Comparison of ENCODE assay signal across 15 cellular contexts in the genomic region with DNA sequence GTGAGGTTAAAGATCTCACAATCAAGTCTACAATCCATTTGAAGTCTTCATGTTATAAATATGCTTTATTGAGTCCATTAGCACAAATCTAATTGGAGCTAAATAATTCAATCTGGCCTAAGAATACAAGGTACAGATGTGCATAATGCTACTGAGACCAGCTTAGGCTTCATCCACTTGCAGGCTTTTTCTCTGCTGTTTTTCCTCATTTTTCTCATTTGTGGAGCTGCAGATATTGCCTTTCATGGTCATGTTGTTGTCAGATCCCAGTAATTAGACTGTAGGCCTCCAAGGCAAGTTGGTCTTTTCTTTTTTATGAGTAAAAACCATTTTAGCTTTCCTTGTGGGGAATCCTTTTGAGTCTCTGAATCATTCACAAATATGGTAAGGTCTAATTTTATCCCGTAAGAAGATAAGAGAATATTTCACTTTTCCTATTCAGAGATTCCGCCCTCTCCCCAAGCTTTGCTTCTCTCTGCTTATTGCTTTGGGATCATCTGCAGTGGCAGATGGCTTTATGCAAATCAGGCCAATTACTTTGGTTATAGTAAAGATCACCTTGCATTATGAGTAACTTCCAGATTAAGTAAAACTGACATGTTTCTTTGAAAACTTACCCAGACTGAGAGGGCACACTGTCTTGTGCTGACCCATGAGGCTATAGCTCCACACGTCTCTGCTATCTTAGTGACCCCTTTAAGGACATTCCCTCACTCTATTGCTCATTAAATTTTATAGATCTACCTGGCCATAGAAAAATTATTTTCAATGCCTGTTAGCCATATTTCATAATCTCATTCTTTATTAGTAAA.
"Had no signal": no experiment of that assay in that cellular context is flagged by ENCODE, and none has a peak within 500 bp of the region (broad histone marks: within the 10 kb centered on the region; RNA-seq: fewer than 3 reads in every experiment).

No MANE protein-coding gene starts in this region.

- H3K4me3 Mint-ChIP-seq: activated CD8-positive, alpha-beta memory T cell treated with anti-CD3 and anti-CD28 coated beads, Interleukin-2, amount 10 ng/mL, durations not matched to agents 7 days and 5 days; activated T-cell treated with anti-CD3 and anti-CD28 coated beads, Interleukin-2, amount 50 U/mL, for 4 hours; naive thymus-derived CD4-positive, alpha-beta T cell had no signal

- H3K27ac Mint-ChIP-seq: activated CD8-positive, alpha-beta memory T cell treated with anti-CD3 and anti-CD28 coated beads, Interleukin-2, amount 10 ng/mL, durations not matched to agents 7 days and 5 days; activated naive CD4-positive, alpha-beta T cell treated with anti-CD3 and anti-CD28 coated beads, Interleukin-2, amount 50 U/mL, for 72 hours; naive thymus-derived CD4-positive, alpha-beta T cell had no signal

- H3K9me3 Mint-ChIP-seq: activated T-cell treated with anti-CD3 and anti-CD28 coated beads, Interleukin-2, amount 50 U/mL, for 4 hours had no signal

- H3K9me3 ChIP-seq: colonic mucosa, pancreas had no signal

- FAIRE-seq: endometrium, pancreas had no signal

- ATAC-seq: activated CD8-positive, alpha-beta memory T cell treated with anti-CD3 and anti-CD28 coated beads, Interleukin-2, amount 10 ng/mL, durations not matched to agents 7 days and 5 days; activated naive CD4-positive, alpha-beta T cell treated with anti-CD3 and anti-CD28 coated beads, Interleukin-2, amount 50 U/mL, for 72 hours; activated T-cell treated with anti-CD3 and anti-CD28 coated beads, Interleukin-2, amount 50 U/mL, for 4 hours; esophagus mucosa; naive thymus-derived CD4-positive, alpha-beta T cell; pancreas had no signal

- H3K27me3 Mint-ChIP-seq: activated CD8-positive, alpha-beta memory T cell treated with anti-CD3 and anti-CD28 coated beads, Interleukin-2, amount 10 ng/mL, durations not matched to agents 7 days and 5 days; naive thymus-derived CD4-positive, alpha-beta T cell had no signal

- DNase-seq: activated CD4-positive, alpha-beta T cell treated with anti-CD3 and anti-CD28 coated beads, Interleukin-2, amount 50 U/mL, for 48 hours; activated CD4-positive, CD25-positive, alpha-beta regulatory T cell treated with anti-CD3 and anti-CD28 coated beads, Interleukin-2, amount 50 U/mL, for 72 hours; activated CD8-positive, alpha-beta memory T cell treated with anti-CD3 and anti-CD28 coated beads, Interleukin-2, amount 10 ng/mL, durations not matched to agents 7 days and 5 days; activated effector memory CD4-positive, alpha-beta T cell treated with anti-CD3 and anti-CD28 coated beads, Interleukin-2, amount 50 U/mL, for 16 hours; activated T-cell treated with anti-CD3 and anti-CD28 coated beads, Interleukin-2, amount 50 U/mL, for 4 hours; caudate nucleus; colonic mucosa; naive thymus-derived CD4-positive, alpha-beta T cell; pancreas; sigmoid colon; stimulated activated CD4-positive, alpha-beta T cell treated with anti-CD3 and anti-CD28 coated beads, Interleukin-1b, Interleukin-23, amount 100 ng/mL, for 48 hours; T-helper 9 cell had no signal
